1 cellular context compared by ENCODE assay signal in genomic region chr5:160651682-160652645, GRCh38.
TF ChIP-seq lines count a peak whose summit lies in the region.

No MANE protein-coding gene starts in this region.

TF ChIP-seq in HepG2, 621 proteins besides CTCF, POLR2A, EP300 and RAD21 (continued from another document):
- TF ChIP-seq ATF6 (CRISPR knock-in tag; conservative IDR thresholded peaks at IDR 0.05), result no peak
- no peak for TF ChIP-seq ESRRA (CRISPR knock-in tag; IDR thresholded peaks at IDR 0.05; ENCODE audit: low read depth)
- no peak for TF ChIP-seq SMC3 (IDR thresholded peaks at IDR 0.05; ENCODE audit: low read length)
